ENCODE assay signal across 1 cellular context in genomic region chr13:41311607-41312500, GRCh38.
TF ChIP-seq lines count a peak whose summit lies in the region.

No MANE protein-coding gene starts in this region.

TF ChIP-seq in K562, 482 proteins besides CTCF, POLR2A, EP300 and RAD21 (continued from another document and continues in another):
- TF ChIP-seq CHD7 (IDR thresholded peaks at IDR 0.05; ENCODE audit: low read depth, low read length) = no peak
- TF ChIP-seq LEF1 (IDR thresholded peaks at IDR 0.05) = no peak
- TF ChIP-seq TFAP4 (CRISPR knock-in tag; IDR thresholded peaks at IDR 0.05; ENCODE audit: borderline replicate concordance) = peak; percentile 17; the same call in 1 of the 2 replicates
- peak in 1 of 2 experiments; percentile 8 for TF ChIP-seq E2F6 (IDR thresholded peaks at IDR 0.05; ENCODE audit: borderline replicate concordance in 1 of 2, extremely low read depth in 1 of 2, insufficient read depth in 1 of 2, insufficient read length in 1 of 2, low read depth in 1 of 2, low read length in 1 of 2, poor library complexity in 1 of 2, severe bottlenecking in 1 of 2)
- no peak for TF ChIP-seq ZNF778 (CRISPR knock-in tag; IDR thresholded peaks at IDR 0.05)
- no peak for TF ChIP-seq CLOCK (CRISPR knock-in tag; IDR thresholded peaks at IDR 0.05; ENCODE audit: borderline replicate concordance)
- no peak for TF ChIP-seq ZNF384 (IDR thresholded peaks at IDR 0.05; ENCODE audit: low read depth, low read length)
- no peak for TF ChIP-seq NFIX (CRISPR knock-in tag; IDR thresholded peaks at IDR 0.05; ENCODE audit: low read depth)
- TF ChIP-seq CCNT2 (IDR thresholded peaks at IDR 0.05; ENCODE audit: borderline replicate concordance, extremely low read depth, insufficient read length, low read depth, low read length) = no peak
- TF ChIP-seq EP400 (IDR thresholded peaks at IDR 0.05) = no peak
- TF ChIP-seq SRF (CRISPR knock-in tag; IDR thresholded peaks at IDR 0.05) = no peak
- TF ChIP-seq SMARCA4 (IDR thresholded peaks at IDR 0.05) = no peak
- TF ChIP-seq FOXP4 (CRISPR knock-in tag; IDR thresholded peaks at IDR 0.05; ENCODE audit: borderline replicate concordance) = no peak
- 0 out of 4 replicates have a peak, but pooled peaks of 1 of the 2 experiments have one; percentile 19 for TF ChIP-seq MNT (conservative IDR thresholded peaks at IDR 0.05)
